Comparison of ENCODE assay signal across 8 cellular contexts in the genomic region with DNA sequence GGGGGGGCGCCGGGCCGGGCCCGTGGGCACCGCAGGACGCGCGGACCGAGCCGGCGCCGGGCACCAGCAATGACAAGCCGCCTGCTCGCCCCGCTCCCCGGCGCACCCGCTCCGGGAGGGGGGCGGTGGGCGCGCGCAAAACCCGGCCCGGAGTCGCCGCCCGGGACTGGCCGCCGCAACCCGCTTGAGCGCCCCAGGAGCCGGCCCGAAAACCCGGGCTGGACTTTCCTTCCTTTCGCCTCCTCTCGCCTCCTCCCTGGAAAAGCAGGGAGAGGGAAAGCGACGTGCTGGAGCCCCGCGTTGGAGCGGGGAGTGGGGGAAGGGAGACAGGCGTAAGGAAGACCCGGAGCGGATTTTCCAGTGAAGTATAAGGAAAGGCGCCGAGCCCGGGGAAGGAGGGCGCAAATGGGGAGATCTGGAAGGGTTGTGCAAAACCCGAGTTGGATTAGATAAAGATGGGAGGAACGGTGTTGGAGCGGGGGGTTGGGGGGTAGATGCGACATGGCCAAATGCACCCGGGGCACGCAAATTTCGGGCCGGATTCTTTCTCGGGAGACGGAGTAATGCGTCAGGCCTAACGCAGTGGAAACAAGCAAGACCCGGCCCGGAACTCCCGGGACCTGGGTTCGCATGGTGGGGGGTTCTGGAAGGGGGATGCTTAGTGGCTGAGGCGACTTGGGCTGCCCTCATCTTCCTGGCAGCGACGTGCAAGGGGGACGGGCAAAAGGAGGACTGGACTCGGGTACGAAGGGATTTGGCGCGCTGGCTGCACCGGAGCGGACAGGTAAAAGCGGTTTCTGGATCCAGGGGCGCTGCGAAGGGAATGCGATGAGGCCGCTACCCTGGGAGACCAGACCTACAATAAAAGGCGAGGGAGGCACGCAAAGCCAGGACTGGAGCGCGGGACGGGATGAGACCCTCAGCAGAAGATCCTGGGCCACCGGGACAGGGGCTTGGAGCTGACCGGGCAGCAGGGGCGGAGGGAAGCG. TPM values are rescaled to one million over a fixed set of nuclear protein-coding genes. Genes with fewer than 3 reads are reported as not detected.
A peak's percentile ranks its signal among the peaks of the same experiment; 100 is the strongest.
DNase-seq lines count a peak whose midpoint lies in the region; TF ChIP-seq lines count a peak whose summit lies in the region.
"Not testable (repeated sequence)": the region's sequence is repeated elsewhere in the genome, so short reads cannot be mapped to it uniquely, and the experiment has no call there.

No MANE protein-coding gene starts in this region.

- H3K9me3 Mint-ChIP-seq in stimulated activated naive CD8-positive, alpha-beta T cell treated with anti-CD3 and anti-CD28 coated beads, Interleukin-15, Interleukin-2, amounts not matched to agents 100 ng/mL and 50 ng/mL, for 24 hours = not testable (repeated sequence)

- not testable (repeated sequence) for TF ChIP-seq CTCF in mammary epithelial cell (conservative IDR thresholded peaks at IDR 0.05 in 1 of 2, IDR thresholded peaks at IDR 0.05 in 1 of 2; ENCODE audit: extremely low read depth in 1 of 2, insufficient read depth in 1 of 2, low read depth in 1 of 2, low read length in 2 of 2); hepatocyte (IDR thresholded peaks at IDR 0.05; ENCODE audit: poor library complexity)
- TF ChIP-seq CTCF in ovary (IDR thresholded peaks at IDR 0.05) = peak in 1 of 3 donors; percentile 27

- H3K4me3 ChIP-seq in HUES64 (ENCODE audit: low read length) (peak overlapping the region; percentile 75), mammary epithelial cell (replicated peaks in 1 of 3; ENCODE audit: insufficient read depth in 1 of 3, low read depth in 2 of 3, low read length in 3 of 3) (peak overlapping the region; percentile 19 to 53 (median 20)), hepatocyte (peak overlapping the region; percentile 37), ovary (peak overlapping the region; percentile 71)

- H4K20me1 ChIP-seq in mammary epithelial cell (ENCODE audit: insufficient read depth, low read length); hepatocyte (ENCODE audit: insufficient read depth, poor library complexity, severe bottlenecking): not testable (repeated sequence)

- BruUV-seq in mammary epithelial cell (replicated peaks; lab: Mats Ljungman, UMichigan) = not testable (repeated sequence)

- H3K36me3 ChIP-seq in HUES64 (ENCODE audit: insufficient read depth, low read length); mammary epithelial cell (ENCODE audit: insufficient read depth, low read length); hepatocyte (replicated peaks; ENCODE audit: insufficient read depth, low read depth); ovary: not testable (repeated sequence)

- in situ Hi-C loops in mammary epithelial cell (cut with MboI; ENCODE audit: low sequenced_read_pairs in 2 of 2) = not testable (repeated sequence)

- H3K36me3 Mint-ChIP-seq in stimulated activated naive CD8-positive, alpha-beta T cell treated with anti-CD3 and anti-CD28 coated beads, Interleukin-15, Interleukin-2, amounts not matched to agents 100 ng/mL and 50 ng/mL, for 24 hours (ENCODE audit: low read depth) = not testable (repeated sequence)

- H2AFZ ChIP-seq in mammary epithelial cell (ENCODE audit: low read depth, low read length) = peak overlapping the region; percentile 84
- H2AFZ ChIP-seq in hepatocyte = peak overlapping the region; percentile 57

- peak overlapping the region; percentile 77 for H3K27ac Mint-ChIP-seq in stimulated activated naive CD8-positive, alpha-beta T cell treated with anti-CD3 and anti-CD28 coated beads, Interleukin-15, Interleukin-2, amounts not matched to agents 100 ng/mL and 50 ng/mL, for 24 hours

- H3K4me1 ChIP-seq in HUES64 (ENCODE audit: insufficient read depth, low read length) = peaks cover 11% of the 10 kb centered on the region
- not testable (repeated sequence) for H3K4me1 ChIP-seq in mammary epithelial cell (ENCODE audit: insufficient read depth, low read length); hepatocyte (ENCODE audit: insufficient read depth); ovary (ENCODE audit: insufficient read depth)

- WGBS in HUES64 = under 1% methylated on average over 89 of the region's 89 CpGs
- WGBS in mammary epithelial cell (ENCODE audit: low coverage, missing lambda C conversion rate) = 3% methylated on average over 30 of the region's 89 CpGs
- WGBS in hepatocyte (ENCODE audit: low lambda C conversion rate, missing lambda C conversion rate) = 1% methylated on average over 57 of the region's 89 CpGs
- 0 to 1% (median 1%) methylated on average over 68 to 89 of the region's 89 CpGs for WGBS in ovary, 3 donors

- H3K4me1 Mint-ChIP-seq in stimulated activated naive CD8-positive, alpha-beta T cell treated with anti-CD3 and anti-CD28 coated beads, Interleukin-15, Interleukin-2, amounts not matched to agents 100 ng/mL and 50 ng/mL, for 24 hours (ENCODE audit: low read depth) = peaks cover 32% of the 10 kb centered on the region

- CTCF ChIA-PET in mammary epithelial cell (lab: Charles Lee; ENCODE audit: low non-redundant PET) = not testable (repeated sequence)

- peaks cover 32% of the 10 kb centered on the region for H3K27me3 Mint-ChIP-seq in stimulated activated naive CD8-positive, alpha-beta T cell treated with anti-CD3 and anti-CD28 coated beads, Interleukin-15, Interleukin-2, amounts not matched to agents 100 ng/mL and 50 ng/mL, for 24 hours

- H3K4me3 Mint-ChIP-seq in stimulated activated naive CD8-positive, alpha-beta T cell treated with anti-CD3 and anti-CD28 coated beads, Interleukin-15, Interleukin-2, amounts not matched to agents 100 ng/mL and 50 ng/mL, for 24 hours = peak overlapping the region; percentile 84

- H3K4me2 ChIP-seq in mammary epithelial cell (ENCODE audit: insufficient read depth, low read depth, low read length) = peak overlapping the region; percentile 67
- H3K4me2 ChIP-seq in hepatocyte = peak overlapping the region; percentile 72

- not testable (repeated sequence) for TF ChIP-seq EP300 in ovary (IDR thresholded peaks at IDR 0.05)

- DNase-seq in DMS 273 (lab: John Stamatoyannopoulos, UW; ENCODE audit: unreplicated experiment) (peak; percentile 95), NCI-H82 (lab: John Stamatoyannopoulos, UW) (peak; percentile 98), mammary epithelial cell (peak; percentile 94), hepatocyte (ENCODE audit: low spot score) (peak; percentile 95), ovary (peak; percentile 87 to 94 (median 92))
- DNase-seq in activated CD4-positive, alpha-beta T cell treated with anti-CD3 and anti-CD28 coated beads for 48 hours = peak; percentile 90

- H3K79me2 ChIP-seq in mammary epithelial cell (ENCODE audit: insufficient read depth, low read length) = not testable (repeated sequence)
- peaks cover 30% of the 10 kb centered on the region for H3K79me2 ChIP-seq in hepatocyte

- dilution Hi-C loops in mammary epithelial cell (cut with HindIII; ENCODE audit: low sequenced_read_pairs) = not testable (repeated sequence)

- intact Hi-C loops in mammary epithelial cell (cut with micrococcal nuclease); ovary (cut with DNase I): not testable (repeated sequence)

- peaks cover 12% of the 10 kb centered on the region for H3K27me3 ChIP-seq in HUES64 (ENCODE audit: insufficient read depth, low read length)
- peaks cover 13% of the 10 kb centered on the region for H3K27me3 ChIP-seq in mammary epithelial cell (ENCODE audit: insufficient read depth, low read length)
- not testable (repeated sequence) for H3K27me3 ChIP-seq in hepatocyte, ovary

- H3K9me3 ChIP-seq in HUES64 (ENCODE audit: insufficient read depth, low read depth, low read length); mammary epithelial cell (replicated peaks; ENCODE audit: insufficient read depth, low read length); hepatocyte (ENCODE audit: low read depth); ovary: not testable (repeated sequence)

- H3K9ac ChIP-seq in HUES64 (ENCODE audit: low read depth, low read length) = peak overlapping the region; percentile 92
- not testable (repeated sequence) for H3K9ac ChIP-seq in mammary epithelial cell (ENCODE audit: insufficient read depth, low read length)

- not testable (repeated sequence) for H3K9me2 ChIP-seq in hepatocyte (replicated peaks; ENCODE audit: insufficient read depth)

- peak; percentile 78 for TF ChIP-seq POLR2A in ovary (IDR thresholded peaks at IDR 0.05)

- peak overlapping the region; percentile 94 for H3K27ac ChIP-seq in HUES64 (ENCODE audit: low read depth, low read length)
- H3K27ac ChIP-seq in mammary epithelial cell (ENCODE audit: insufficient read depth, low read depth, low read length) = not testable (repeated sequence)
- peak overlapping the region; percentile 88 for H3K27ac ChIP-seq in hepatocyte
- peak overlapping the region in 1 of 2 donors; percentile 20 for H3K27ac ChIP-seq in ovary

RNA-seq across cellular contexts. Expression of gene ADGRL1, which starts 1.1 kb away (rescaled TPM):
- 60.2 TPM for polyA plus RNA-seq in HUES64 (2013, experiment 1 of 2)
- 61.1 TPM for polyA plus RNA-seq in HUES64 (2013, experiment 2 of 2)
- total RNA-seq in mammary epithelial cell (10 to 100 TPM in 1 of 2 donors, 1 to 10 TPM in 1; 9.0 to 14.9 TPM), hepatocyte (11.5 and 16.9 TPM in 2 replicates), ovary (10 to 100 TPM in 5 of 7 donors, 1 to 10 TPM in 2; 4.1 to 36.8 (median 22.5) TPM)
- polyA plus RNA-seq in mammary epithelial cell (5.7 TPM), hepatocyte (11.9 and 16.3 TPM in 2 replicates), ovary (1 to 10 TPM; 2.1 to 6.7 TPM)
- polyA minus RNA-seq in mammary epithelial cell = 35.6 TPM

Comparison
In these comparisons a context has a peak if more than half of its experiments do, and no peak if none do; other contexts are left out.
1. H3K4me3 ChIP-seq: peak in every context shown above with its lines; median percentile 75 in HUES64; 71 in ovary; 37 in hepatocyte; 20 in mammary epithelial cell.